Comparison of ENCODE assay signal across 30 cellular contexts in the genomic region with DNA sequence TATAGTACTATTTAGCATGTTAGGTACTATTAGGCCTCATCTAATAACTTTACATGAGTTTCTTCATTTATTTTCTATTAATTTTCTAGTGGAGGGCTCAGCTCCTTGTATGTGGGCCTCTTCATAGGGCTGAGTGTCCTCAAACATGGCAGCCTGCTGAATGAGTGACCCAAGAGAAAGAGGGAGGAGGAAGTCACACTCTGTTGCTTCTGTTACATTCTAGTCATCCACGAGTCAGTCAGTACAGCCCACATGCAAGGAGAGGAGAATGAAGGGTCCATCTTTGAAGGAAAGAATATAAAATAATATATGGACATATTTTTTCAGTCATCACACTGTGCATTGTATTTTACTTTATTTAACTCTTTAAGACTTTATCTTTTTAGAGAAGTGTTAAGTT.
"Had no signal": no experiment of that assay in that cellular context is flagged by ENCODE, and none has a peak within 500 bp of the region (broad histone marks: within the 10 kb centered on the region; RNA-seq: fewer than 3 reads in every experiment).

No MANE protein-coding gene starts in this region.

- H3K9me3 ChIP-seq: breast epithelium, neutrophil, ovary, thoracic aorta, uterus had no signal

- H3K36me3 Mint-ChIP-seq: activated naive CD4-positive, alpha-beta T cell treated with anti-CD3 and anti-CD28 coated beads, Interleukin-2, amount 10 ng/mL, durations not matched to agents 7 days and 5 days; activated naive CD8-positive, alpha-beta T cell treated with anti-CD3 and anti-CD28 coated beads, Interleukin-2, amount 10 ng/mL, durations not matched to agents 7 days and 5 days; naive B cell; type B pancreatic cell had no signal

- H3K4me1 Mint-ChIP-seq: activated CD4-positive, alpha-beta memory T cell treated with anti-CD3 and anti-CD28 coated beads, Interleukin-2, amount 10 ng/mL, durations not matched to agents 7 days and 5 days; activated CD4-positive, alpha-beta T cell treated with anti-CD3 and anti-CD28 coated beads, Interleukin-2, amount 10 ng/mL, durations not matched to agents 24 days and 14 days; activated naive CD4-positive, alpha-beta T cell treated with anti-CD3 and anti-CD28 coated beads, Interleukin-2, amount 10 ng/mL, durations not matched to agents 7 days and 5 days; activated naive CD8-positive, alpha-beta T cell treated with anti-CD3 and anti-CD28 coated beads, Interleukin-2, amount 10 ng/mL, durations not matched to agents 7 days and 5 days; naive B cell; nephron progenitor cell had no signal

- H3K9me3 Mint-ChIP-seq: activated CD4-positive, alpha-beta memory T cell treated with anti-CD3 and anti-CD28 coated beads, Interleukin-2, amount 10 ng/mL, durations not matched to agents 7 days and 5 days; activated naive CD4-positive, alpha-beta T cell treated with anti-CD3 and anti-CD28 coated beads, Interleukin-2, amount 10 ng/mL, durations not matched to agents 7 days and 5 days; activated naive CD8-positive, alpha-beta T cell treated with anti-CD3 and anti-CD28 coated beads, Interleukin-2, amount 10 ng/mL, durations not matched to agents 7 days and 5 days; activated T-cell treated with anti-CD3 and anti-CD28 coated beads, Interleukin-2, amount 50 U/mL, for 24 hours; stimulated activated naive CD8-positive, alpha-beta T cell treated with anti-CD3 and anti-CD28 coated beads, Interleukin-15, Interleukin-2, amounts not matched to agents 100 ng/mL and 50 ng/mL, for 24 hours; T-helper 1 cell treated with Interleukin-12 subunit alpha and Interleukin-12 subunit beta and Interleukin-4 antibody, amounts not matched to agents 30 μg/mL and 1 μg/mL, for 36 hours had no signal

- H3K36me3 ChIP-seq: breast epithelium, neutrophil, ovary, thoracic aorta, uterus had no signal

- H3K27ac Mint-ChIP-seq: activated CD4-positive, alpha-beta memory T cell treated with anti-CD3 and anti-CD28 coated beads, Interleukin-2, amount 10 ng/mL, durations not matched to agents 7 days and 5 days; activated CD4-positive, alpha-beta T cell treated with anti-CD3 and anti-CD28 coated beads, Interleukin-2, amount 10 ng/mL, durations not matched to agents 24 days and 14 days; activated naive CD4-positive, alpha-beta T cell treated with anti-CD3 and anti-CD28 coated beads, Interleukin-2, amount 10 ng/mL, durations not matched to agents 7 days and 5 days; activated naive CD8-positive, alpha-beta T cell treated with anti-CD3 and anti-CD28 coated beads, Interleukin-2, amount 10 ng/mL, durations not matched to agents 7 days and 5 days; activated T-cell treated with anti-CD3 and anti-CD28 coated beads, Interleukin-2, amount 50 U/mL, for 24 hours; nephron progenitor cell; progenitor cell of endocrine pancreas; stimulated activated naive CD8-positive, alpha-beta T cell treated with anti-CD3 and anti-CD28 coated beads, Interleukin-15, Interleukin-2, amounts not matched to agents 100 ng/mL and 50 ng/mL, for 24 hours; T-helper 1 cell treated with Interleukin-12 subunit alpha and Interleukin-12 subunit beta and Interleukin-4 antibody, amounts not matched to agents 30 μg/mL and 1 μg/mL, for 36 hours; type B pancreatic cell had no signal

- H3K27me3 ChIP-seq: breast epithelium, neutrophil, ovary, uterus had no signal

- ATAC-seq: sciatic nerve had no signal

- H3K4me3 Mint-ChIP-seq: activated CD4-positive, alpha-beta memory T cell treated with anti-CD3 and anti-CD28 coated beads, Interleukin-2, amount 10 ng/mL, durations not matched to agents 7 days and 5 days; activated CD4-positive, alpha-beta T cell treated with anti-CD3 and anti-CD28 coated beads, Interleukin-2, amount 10 ng/mL, durations not matched to agents 24 days and 14 days; activated naive CD4-positive, alpha-beta T cell treated with anti-CD3 and anti-CD28 coated beads, Interleukin-2, amount 10 ng/mL, durations not matched to agents 7 days and 5 days; activated naive CD8-positive, alpha-beta T cell treated with anti-CD3 and anti-CD28 coated beads, Interleukin-2, amount 10 ng/mL, durations not matched to agents 7 days and 5 days; activated T-cell treated with anti-CD3 and anti-CD28 coated beads, Interleukin-2, amount 50 U/mL, for 24 hours; naive B cell; nephron progenitor cell; stimulated activated naive CD8-positive, alpha-beta T cell treated with anti-CD3 and anti-CD28 coated beads, Interleukin-15, Interleukin-2, amounts not matched to agents 100 ng/mL and 50 ng/mL, for 24 hours; T-helper 1 cell treated with Interleukin-12 subunit alpha and Interleukin-12 subunit beta and Interleukin-4 antibody, amounts not matched to agents 30 μg/mL and 1 μg/mL, for 36 hours; type B pancreatic cell had no signal

- H3K27ac ChIP-seq: breast epithelium, neutrophil, ovary, skin epidermis, thoracic aorta, uterus had no signal

- DNase-seq: activated CD4-positive, alpha-beta memory T cell treated with anti-CD3 and anti-CD28 coated beads, Interleukin-2, amount 10 ng/mL, durations not matched to agents 7 days and 5 days; activated CD4-positive, alpha-beta T cell treated with anti-CD3 and anti-CD28 coated beads, Interleukin-2, amount 10 ng/mL, durations not matched to agents 24 days and 14 days; activated CD4-positive, CD25-positive, alpha-beta regulatory T cell treated with anti-CD3 and anti-CD28 coated beads, Interleukin-2, amount 50 U/mL, for 72 hours; activated CD8-positive, alpha-beta memory T cell treated with anti-CD3 and anti-CD28 coated beads, Interleukin-2, amount 50 U/mL, for 48 hours; activated gamma-delta T cell; activated naive CD4-positive, alpha-beta T cell treated with anti-CD3 and anti-CD28 coated beads, Interleukin-2, amount 10 ng/mL, durations not matched to agents 7 days and 5 days; activated naive CD8-positive, alpha-beta T cell treated with anti-CD3 and anti-CD28 coated beads, Interleukin-2, amount 10 ng/mL, durations not matched to agents 7 days and 5 days; activated T-cell treated with anti-CD3 and anti-CD28 coated beads, Interleukin-2, amount 50 U/mL, for 24 hours; amniotic stem cell; central memory CD4-positive, alpha-beta T cell; foreskin melanocyte; left cardiac atrium; left ventricle myocardium superior; naive B cell; nephron progenitor cell; ovary; retina; stimulated activated CD4-positive, alpha-beta T cell treated with anti-CD3 and anti-CD28 coated beads, Interleukin-12 subunit alpha, Interleukin-12 subunit beta, amount 100 ng/mL, for 4 hours; stimulated activated CD4-positive, alpha-beta T cell treated with anti-CD3 and anti-CD28 coated beads, Interleukin-4, amount 100 ng/mL, for 1 hour; T1000; uterus had no signal

- H3K4me3 ChIP-seq: breast epithelium, ovary, skin epidermis, thoracic aorta, uterus had no signal

- H3K4me1 ChIP-seq: breast epithelium, uterus had no signal
